In the genomic region with DNA sequence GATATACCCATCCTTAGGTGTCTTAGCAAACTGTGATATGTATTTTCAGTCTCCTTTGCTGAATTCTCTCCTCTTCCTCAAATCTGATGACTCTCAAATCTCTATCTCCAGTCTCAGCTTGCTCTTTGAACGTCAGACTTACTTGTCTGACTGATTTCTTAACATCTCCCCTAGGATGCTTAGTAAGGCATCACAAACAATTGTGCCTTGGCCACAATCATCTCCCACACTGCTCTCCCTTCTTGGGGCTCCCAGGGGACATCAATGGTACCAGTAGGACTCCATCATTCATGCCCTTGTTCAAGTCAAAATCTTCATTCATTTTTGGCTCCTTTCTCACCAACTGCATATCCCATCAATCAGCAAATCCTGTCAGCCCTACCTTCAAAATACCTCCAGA, we compare ENCODE assay signal across 14 cellular contexts. TPM values are rescaled to one million over a fixed set of nuclear protein-coding genes. Genes with fewer than 3 reads are reported as not detected.
A peak's percentile ranks its signal among the peaks of the same experiment; 100 is the strongest.
DNase-seq lines count a peak whose midpoint lies in the region; ATAC-seq and TF ChIP-seq lines count a peak whose summit lies in the region.
"Had no signal": no experiment of that assay in that cellular context is flagged by ENCODE, and none has a peak within 500 bp of the region (broad histone marks: within the 10 kb centered on the region; RNA-seq: fewer than 3 reads in every experiment).

No MANE protein-coding gene starts in this region.

- no peaks in the 10 kb centered on the region for H3K9me3 ChIP-seq in subcutaneous abdominal adipose tissue (ENCODE audit: control insufficient read depth in 5 of 5, low read length in 5 of 5)
- H3K9me3 ChIP-seq in upper lobe of right lung: no peaks in the 10 kb centered on the region
- H3K9me3 ChIP-seq: right lobe of liver had no signal

- in situ Hi-C loops in brain microvascular endothelial cell (cut with HindIII; ENCODE audit: low pct_ligation_motif_present, low sequenced_read_pairs): no loop called here

- H3K9me3 Mint-ChIP-seq in progenitor cell of endocrine pancreas (ENCODE audit: low read depth): no peaks in the 10 kb centered on the region
- H3K9me3 Mint-ChIP-seq: endodermal cell; stimulated activated memory B cell treated with anti-CD40 and anti-IgM and Interleukin-4, amounts not matched to agents 10 μg/mL and 1 μg/mL and 100 μg/mL, for 72 hours had no signal

- no peaks in the 10 kb centered on the region for H3K36me3 Mint-ChIP-seq in progenitor cell of endocrine pancreas (ENCODE audit: insufficient read depth)
- H3K36me3 Mint-ChIP-seq: naive B cell; stimulated activated memory B cell treated with anti-CD40 and anti-IgM and Interleukin-4, amounts not matched to agents 10 μg/mL and 1 μg/mL and 100 μg/mL, for 72 hours had no signal

- no peaks in the 10 kb centered on the region for H3K36me3 ChIP-seq in brain microvascular endothelial cell (replicated peaks)
- no peaks in the 10 kb centered on the region for H3K36me3 ChIP-seq in subcutaneous abdominal adipose tissue (ENCODE audit: control insufficient read depth in 5 of 5, insufficient read depth in 5 of 5, low read length in 5 of 5)
- H3K36me3 ChIP-seq in upper lobe of right lung: no peaks in the 10 kb centered on the region
- H3K36me3 ChIP-seq: right lobe of liver had no signal

- peak; percentile 30 for DNase-seq in HCEC 1CT
- peak; percentile 34 for DNase-seq in brain microvascular endothelial cell
- peak; percentile 59 for DNase-seq in fibroblast of the aortic adventitia (ENCODE audit: low read depth)
- DNase-seq in iPS-NIHi7 (ENCODE audit: extremely low spot score): no peak
- no peak for DNase-seq in NCI-H1417 (lab: John Stamatoyannopoulos, UW)
- no peak for DNase-seq in progenitor cell of endocrine pancreas (ENCODE audit: low spot score, unreplicated experiment)
- DNase-seq in upper lobe of right lung: no peak
- DNase-seq: activated effector memory CD4-positive, alpha-beta T cell treated with Interleukin-2 at 50 U/mL for 16 hours; endodermal cell; naive B cell; NCI-H2227 treated with DMSO at 0.1 percent for 48 hours; right lobe of liver had no signal

- H3K4me1 ChIP-seq in subcutaneous abdominal adipose tissue (ENCODE audit: control insufficient read depth in 5 of 5, insufficient read depth in 5 of 5, low read length in 5 of 5) (peaks cover 15 to 51% (median 49%) of the 10 kb centered on the region in 5 donors), upper lobe of right lung (peaks cover 29% of the 10 kb centered on the region)
- H3K4me1 ChIP-seq: right lobe of liver had no signal

- H3K27me3 Mint-ChIP-seq in progenitor cell of endocrine pancreas: peaks cover 3% of the 10 kb centered on the region

- H3K27ac Mint-ChIP-seq in progenitor cell of endocrine pancreas: no peak overlapping the region
- H3K27ac Mint-ChIP-seq: endodermal cell; naive B cell; stimulated activated memory B cell treated with anti-CD40 and anti-IgM and Interleukin-4, amounts not matched to agents 10 μg/mL and 1 μg/mL and 100 μg/mL, for 72 hours had no signal

- no peak overlapping the region for H3K4me3 Mint-ChIP-seq in progenitor cell of endocrine pancreas (ENCODE audit: low read depth)
- H3K4me3 Mint-ChIP-seq: endodermal cell; naive B cell; stimulated activated memory B cell treated with anti-CD40 and anti-IgM and Interleukin-4, amounts not matched to agents 10 μg/mL and 1 μg/mL and 100 μg/mL, for 72 hours had no signal

- no peaks in the 10 kb centered on the region for H3K27me3 ChIP-seq in brain microvascular endothelial cell (replicated peaks)
- H3K27me3 ChIP-seq in subcutaneous abdominal adipose tissue (ENCODE audit: control insufficient read depth in 5 of 5, insufficient read depth in 4 of 5, low read length in 5 of 5): no peaks in the 10 kb centered on the region
- no peaks in the 10 kb centered on the region for H3K27me3 ChIP-seq in upper lobe of right lung
- H3K27me3 ChIP-seq: right lobe of liver had no signal

- no peak for ATAC-seq in upper lobe of right lung
- ATAC-seq: stimulated activated memory B cell treated with anti-CD40 and anti-IgM and Interleukin-4, amounts not matched to agents 10 μg/mL and 1 μg/mL and 100 μg/mL, for 72 hours had no signal

- H3K4me1 Mint-ChIP-seq in progenitor cell of endocrine pancreas (ENCODE audit: low read depth): peaks cover 17% of the 10 kb centered on the region
- H3K4me1 Mint-ChIP-seq: naive B cell; stimulated activated memory B cell treated with anti-CD40 and anti-IgM and Interleukin-4, amounts not matched to agents 10 μg/mL and 1 μg/mL and 100 μg/mL, for 72 hours had no signal

- intact Hi-C loops in upper lobe of right lung (cut with DNase I): no loop called here

- H3K27ac ChIP-seq in brain microvascular endothelial cell: peak overlapping the region; percentile 90
- peak overlapping the region; percentile 85 for H3K27ac ChIP-seq in subcutaneous abdominal adipose tissue (ENCODE audit: low read depth, low read length)
- no peak overlapping the region for H3K27ac ChIP-seq in upper lobe of right lung
- H3K27ac ChIP-seq: right lobe of liver had no signal

- TF ChIP-seq CTCF in brain microvascular endothelial cell (IDR thresholded peaks at IDR 0.05; ENCODE audit: low read depth, low read length, missing control alignments) (no peak), fibroblast of the aortic adventitia (IDR thresholded peaks at IDR 0.05; ENCODE audit: insufficient read depth, low read length) (no peak), progenitor cell of endocrine pancreas (IDR thresholded peaks at IDR 0.05; ENCODE audit: unreplicated experiment) (no peak), upper lobe of right lung (IDR thresholded peaks at IDR 0.05) (no peak)

- H3K4me3 ChIP-seq in brain microvascular endothelial cell (ENCODE audit: low read depth, low read length): no peak overlapping the region
- no peak overlapping the region for H3K4me3 ChIP-seq in fibroblast of the aortic adventitia (ENCODE audit: low read depth, low read length)
- H3K4me3 ChIP-seq in subcutaneous abdominal adipose tissue (ENCODE audit: low read depth in 1 of 5, low read length in 5 of 5): no peak overlapping the region
- H3K4me3 ChIP-seq in upper lobe of right lung: no peak overlapping the region
- H3K4me3 ChIP-seq: right lobe of liver had no signal

- H3K9ac ChIP-seq in subcutaneous abdominal adipose tissue (ENCODE audit: low read length in 5 of 5): no peak overlapping the region

RNA-seq across cellular contexts. Expression of a gene that starts 42.0 kb away (rescaled TPM):
- total RNA-seq in fibroblast of the aortic adventitia (ENCODE audit: low replicate concordance): 91.1 and 455 TPM in 2 replicates
- 8.9 and 9.7 TPM in 2 replicates for total RNA-seq in progenitor cell of endocrine pancreas
- 59.8 TPM for total RNA-seq in upper lobe of right lung

Comparison
In these comparisons a context has a peak if more than half of its experiments do, and no peak if none do; other contexts are left out.
1. DNase-seq: peak in HCEC 1CT (single experiment), brain microvascular endothelial cell (single experiment) and fibroblast of the aortic adventitia (single experiment); none in iPS-NIHi7 (single experiment), NCI-H1417 (0 of 3), progenitor cell of endocrine pancreas (single experiment) and upper lobe of right lung (single experiment).